35 cellular contexts compared by ENCODE assay signal in genomic region chr9:121866927-121867326, GRCh38.
"Had no signal": no experiment of that assay in that cellular context is flagged by ENCODE, and none has a peak within 500 bp of the region (broad histone marks: within the 10 kb centered on the region; RNA-seq: fewer than 3 reads in every experiment).

No MANE protein-coding gene starts in this region.

- H3K27ac Mint-ChIP-seq: activated B cell treated with CpG ODN at 0.5 μM for 24 hours; activated CD4-positive, alpha-beta memory T cell treated with anti-CD3 and anti-CD28 coated beads for 36 hours; activated CD4-positive, alpha-beta T cell treated with anti-CD3 and anti-CD28 coated beads, Interleukin-2, amount 10 ng/mL, durations not matched to agents 24 days and 14 days; activated CD8-positive, alpha-beta T cell treated with anti-CD3 and anti-CD28 coated beads for 36 hours; activated naive CD4-positive, alpha-beta T cell treated with anti-CD3 and anti-CD28 coated beads for 36 hours; activated naive CD4-positive, alpha-beta T cell treated with anti-CD3 and anti-CD28 coated beads, Interleukin-2, amount 50 U/mL, for 24 hours; activated naive CD8-positive, alpha-beta T cell; activated naive CD8-positive, alpha-beta T cell treated with anti-CD3 and anti-CD28 coated beads, Interleukin-2, amount 10 ng/mL, durations not matched to agents 7 days and 5 days; activated naive CD8-positive, alpha-beta T cell treated with anti-CD3 and anti-CD28 coated beads, Interleukin-2, amount 50 U/mL, for 24 hours; activated T-cell treated with anti-CD3 and anti-CD28 coated beads, Interleukin-2, amount 50 U/mL, for 72 hours; activated T-helper 1 cell treated with anti-CD3 and anti-CD28 coated beads, Interleukin-12 subunit alpha, Interleukin-12 subunit beta, Interleukin-2, Interleukin-4 antibody, amounts not matched to agents 30 ng/mL and 10 ng/mL and 1 ng/mL, durations not matched to agents 14 hours and 24 hours and 36 hours; activated T-helper 17 cell treated with anti-CD3 and anti-CD28 coated beads, Interleukin-2, amount 50 U/mL, for 72 hours; T-cell; T-helper 17 cell had no signal

- H3K4me1 ChIP-seq: ascending aorta had no signal

- H3K36me3 Mint-ChIP-seq: activated CD4-positive, alpha-beta memory T cell treated with anti-CD3 and anti-CD28 coated beads for 36 hours; activated naive CD4-positive, alpha-beta T cell treated with anti-CD3 and anti-CD28 coated beads, Interleukin-2, amount 50 U/mL, for 24 hours; activated naive CD8-positive, alpha-beta T cell treated with anti-CD3 and anti-CD28 coated beads, Interleukin-2, amount 10 ng/mL, durations not matched to agents 7 days and 5 days had no signal

- H3K9me3 ChIP-seq: ascending aorta had no signal

- H3K27me3 Mint-ChIP-seq: activated B cell treated with CpG ODN at 0.5 μM for 24 hours; activated CD4-positive, alpha-beta memory T cell treated with anti-CD3 and anti-CD28 coated beads for 36 hours; activated CD8-positive, alpha-beta T cell treated with anti-CD3 and anti-CD28 coated beads for 36 hours; activated naive CD4-positive, alpha-beta T cell treated with anti-CD3 and anti-CD28 coated beads, Interleukin-2, amount 50 U/mL, for 24 hours; activated naive CD8-positive, alpha-beta T cell; activated naive CD8-positive, alpha-beta T cell treated with anti-CD3 and anti-CD28 coated beads, Interleukin-2, amount 50 U/mL, for 24 hours; activated T-helper 17 cell treated with anti-CD3 and anti-CD28 coated beads, Interleukin-2, amount 50 U/mL, for 72 hours; central memory CD8-positive, alpha-beta T cell; T-cell; T-helper 17 cell had no signal

- H3K4me1 Mint-ChIP-seq: activated B cell treated with CpG ODN at 0.5 μM for 24 hours; activated CD4-positive, alpha-beta T cell treated with anti-CD3 and anti-CD28 coated beads, Interleukin-2, amount 10 ng/mL, durations not matched to agents 24 days and 14 days; activated naive CD4-positive, alpha-beta T cell treated with anti-CD3 and anti-CD28 coated beads, Interleukin-2, amount 50 U/mL, for 24 hours; activated naive CD8-positive, alpha-beta T cell treated with anti-CD3 and anti-CD28 coated beads, Interleukin-2, amount 10 ng/mL, durations not matched to agents 7 days and 5 days; activated naive CD8-positive, alpha-beta T cell treated with anti-CD3 and anti-CD28 coated beads, Interleukin-2, amount 50 U/mL, for 24 hours; activated T-helper 17 cell treated with anti-CD3 and anti-CD28 coated beads, Interleukin-2, amount 50 U/mL, for 72 hours; central memory CD8-positive, alpha-beta T cell; T-cell; T-helper 17 cell had no signal

- H3K36me3 ChIP-seq: cardiac muscle cell had no signal

- DNase-seq: activated B cell treated with CpG ODN at 0.5 μM for 24 hours; activated CD4-positive, alpha-beta memory T cell treated with anti-CD3 and anti-CD28 coated beads for 36 hours; activated CD4-positive, alpha-beta T cell treated with anti-CD3 and anti-CD28 coated beads for 4 hours; activated CD4-positive, alpha-beta T cell treated with anti-CD3 and anti-CD28 coated beads, Interleukin-2, amount 10 ng/mL, durations not matched to agents 24 days and 14 days; activated CD4-positive, alpha-beta T cell treated with anti-CD3 and anti-CD28 coated beads, Interleukin-2, amount 50 U/mL, for 1 hour; activated CD4-positive, alpha-beta T cell treated with anti-CD3 and anti-CD28 coated beads, Interleukin-2, amount 50 U/mL, for 4 hours; activated CD4-positive, CD25-positive, alpha-beta regulatory T cell treated with anti-CD3 and anti-CD28 coated beads, Interleukin-2, amount 50 U/mL, for 72 hours; activated CD8-positive, alpha-beta memory T cell treated with anti-CD3 and anti-CD28 coated beads, Interleukin-2, amount 50 U/mL, for 4 hours; activated CD8-positive, alpha-beta T cell treated with anti-CD3 and anti-CD28 coated beads for 36 hours; activated effector memory CD4-positive, alpha-beta T cell treated with anti-CD3 and anti-CD28 coated beads, Interleukin-2, amount 50 U/mL, for 16 hours; activated gamma-delta T cell treated with Interleukin-2 at 50 U/mL for 16 hours; activated naive CD4-positive, alpha-beta T cell; activated naive CD4-positive, alpha-beta T cell treated with anti-CD3 and anti-CD28 coated beads for 36 hours; activated naive CD8-positive, alpha-beta T cell treated with anti-CD3 and anti-CD28 coated beads, Interleukin-2, amount 10 ng/mL, durations not matched to agents 7 days and 5 days; activated naive CD8-positive, alpha-beta T cell treated with anti-CD3 and anti-CD28 coated beads, Interleukin-2, amount 50 U/mL, for 24 hours; activated T-cell treated with anti-CD3 and anti-CD28 coated beads for 4 hours; activated T-cell treated with anti-CD3 and anti-CD28 coated beads, Interleukin-2, amount 50 U/mL, for 1 hour; activated T-cell treated with anti-CD3 and anti-CD28 coated beads, Interleukin-2, amount 50 U/mL, for 4 hours; activated T-cell treated with anti-CD3 and anti-CD28 coated beads, Interleukin-2, amount 50 U/mL, for 72 hours; amygdala; anterior cingulate cortex; caudate nucleus; cerebellar nuclear complex; T-cell; T-helper 17 cell; T1000 had no signal

- H3K27ac ChIP-seq: ascending aorta, cardiac muscle cell, VCaP had no signal

- H3K4me3 Mint-ChIP-seq: activated B cell treated with CpG ODN at 0.5 μM for 24 hours; activated CD4-positive, alpha-beta memory T cell treated with anti-CD3 and anti-CD28 coated beads for 36 hours; activated CD4-positive, alpha-beta T cell treated with anti-CD3 and anti-CD28 coated beads, Interleukin-2, amount 10 ng/mL, durations not matched to agents 24 days and 14 days; activated CD8-positive, alpha-beta T cell treated with anti-CD3 and anti-CD28 coated beads for 36 hours; activated naive CD4-positive, alpha-beta T cell treated with anti-CD3 and anti-CD28 coated beads for 36 hours; activated naive CD4-positive, alpha-beta T cell treated with anti-CD3 and anti-CD28 coated beads, Interleukin-2, amount 50 U/mL, for 24 hours; activated naive CD8-positive, alpha-beta T cell; activated naive CD8-positive, alpha-beta T cell treated with anti-CD3 and anti-CD28 coated beads, Interleukin-2, amount 10 ng/mL, durations not matched to agents 7 days and 5 days; activated naive CD8-positive, alpha-beta T cell treated with anti-CD3 and anti-CD28 coated beads, Interleukin-2, amount 50 U/mL, for 24 hours; activated T-cell treated with anti-CD3 and anti-CD28 coated beads, Interleukin-2, amount 50 U/mL, for 4 hours; activated T-cell treated with anti-CD3 and anti-CD28 coated beads, Interleukin-2, amount 50 U/mL, for 72 hours; activated T-helper 1 cell treated with anti-CD3 and anti-CD28 coated beads, Interleukin-12 subunit alpha, Interleukin-12 subunit beta, Interleukin-2, Interleukin-4 antibody, amounts not matched to agents 30 ng/mL and 10 ng/mL and 1 ng/mL, durations not matched to agents 14 hours and 24 hours and 36 hours; activated T-helper 17 cell treated with anti-CD3 and anti-CD28 coated beads, Interleukin-2, amount 50 U/mL, for 72 hours; brain; central memory CD8-positive, alpha-beta T cell; T-cell; T-helper 17 cell had no signal

- ATAC-seq: activated CD8-positive, alpha-beta T cell treated with anti-CD3 and anti-CD28 coated beads for 36 hours; activated naive CD8-positive, alpha-beta T cell treated with anti-CD3 and anti-CD28 coated beads, Interleukin-2, amount 50 U/mL, for 24 hours; activated T-cell treated with anti-CD3 and anti-CD28 coated beads, Interleukin-2, amount 50 U/mL, for 4 hours; activated T-cell treated with anti-CD3 and anti-CD28 coated beads, Interleukin-2, amount 50 U/mL, for 72 hours; activated T-helper 17 cell treated with anti-CD3 and anti-CD28 coated beads, Interleukin-2, amount 50 U/mL, for 72 hours; T-cell; T-helper 17 cell had no signal

- H3K4me3 ChIP-seq: ascending aorta, cardiac muscle cell had no signal

- H3K9me3 Mint-ChIP-seq: activated CD4-positive, alpha-beta memory T cell treated with anti-CD3 and anti-CD28 coated beads for 36 hours; activated CD4-positive, alpha-beta T cell treated with anti-CD3 and anti-CD28 coated beads, Interleukin-2, amount 10 ng/mL, durations not matched to agents 24 days and 14 days; activated CD8-positive, alpha-beta T cell treated with anti-CD3 and anti-CD28 coated beads for 36 hours; activated naive CD4-positive, alpha-beta T cell treated with anti-CD3 and anti-CD28 coated beads for 36 hours; activated naive CD4-positive, alpha-beta T cell treated with anti-CD3 and anti-CD28 coated beads, Interleukin-2, amount 50 U/mL, for 24 hours; activated naive CD8-positive, alpha-beta T cell treated with anti-CD3 and anti-CD28 coated beads, Interleukin-2, amount 10 ng/mL, durations not matched to agents 7 days and 5 days; activated naive CD8-positive, alpha-beta T cell treated with anti-CD3 and anti-CD28 coated beads, Interleukin-2, amount 50 U/mL, for 24 hours; activated T-cell treated with anti-CD3 and anti-CD28 coated beads, Interleukin-2, amount 50 U/mL, for 4 hours; activated T-cell treated with anti-CD3 and anti-CD28 coated beads, Interleukin-2, amount 50 U/mL, for 72 hours; activated T-helper 1 cell treated with anti-CD3 and anti-CD28 coated beads, Interleukin-12 subunit alpha, Interleukin-12 subunit beta, Interleukin-2, Interleukin-4 antibody, amounts not matched to agents 30 ng/mL and 10 ng/mL and 1 ng/mL, durations not matched to agents 14 hours and 24 hours and 36 hours; activated T-helper 17 cell treated with anti-CD3 and anti-CD28 coated beads, Interleukin-2, amount 50 U/mL, for 72 hours; brain; central memory CD8-positive, alpha-beta T cell; T-cell had no signal

- H3K27me3 ChIP-seq: ascending aorta, cardiac muscle cell had no signal
